ENCODE assay signal across 10 cellular contexts in the genomic region with DNA sequence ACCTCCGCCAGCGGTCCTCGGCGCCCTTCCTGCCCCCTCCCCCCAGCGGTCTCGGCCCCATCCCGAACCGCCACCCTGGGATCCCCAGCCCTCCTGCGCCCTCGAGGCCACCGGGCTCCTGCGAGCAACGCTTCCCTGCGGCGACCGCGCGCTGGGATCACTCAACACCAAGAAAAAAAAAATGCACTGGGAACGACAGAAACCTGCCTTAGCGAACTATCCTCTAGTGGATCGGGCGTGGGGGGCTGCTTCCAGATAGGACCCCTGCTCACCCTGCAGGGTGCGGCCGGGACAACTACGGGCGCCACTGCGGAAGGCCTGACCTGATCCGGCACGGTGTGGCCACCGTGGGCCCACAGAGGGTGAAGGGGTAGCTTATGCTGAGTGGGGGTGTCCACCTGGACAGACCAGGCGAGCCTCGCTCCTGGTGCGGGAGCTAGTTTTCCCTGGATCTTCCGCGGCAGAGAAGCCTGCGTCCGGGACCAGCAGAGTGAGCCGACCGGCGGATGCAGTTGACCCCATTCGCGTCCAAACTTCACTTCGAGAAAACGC. TPM values are rescaled to one million over a fixed set of nuclear protein-coding genes. Genes with fewer than 3 reads are reported as not detected.
DNase-seq lines count a peak whose midpoint lies in the region; ATAC-seq and TF ChIP-seq lines count a peak whose summit lies in the region.
"Had no signal": no experiment of that assay in that cellular context is flagged by ENCODE, and none has a peak within 500 bp of the region (broad histone marks: within the 10 kb centered on the region; RNA-seq: fewer than 3 reads in every experiment).

No MANE protein-coding gene starts in this region.

- H3K36me3 ChIP-seq in heart right ventricle (no peaks in the 10 kb centered on the region), thoracic aorta (no peaks in the 10 kb centered on the region)

- ATAC-seq in heart right ventricle (no peak), thoracic aorta (ENCODE audit: insufficient number of reproducible peaks, low FRiP score, low read depth) (no peak), HG03159 (IDR thresholded peaks at IDR 0.05; ENCODE audit: unreplicated experiment) (no peak)

- WGBS in heart right ventricle, 2 donors = 4 to 9% methylated on average over 39 to 44 of the region's 44 CpGs

- no peak overlapping the region for H3K27ac ChIP-seq in heart right ventricle
- H3K27ac ChIP-seq in thoracic aorta = no peak overlapping the region

- POLR2A ChIA-PET in activated CD4-positive, alpha-beta memory T cell treated with anti-CD3 and anti-CD28 coated beads, Interleukin-2, amount 10 ng/mL, durations not matched to agents 7 days and 5 days (lab: Charles Lee) = no interaction called here

- H3K9me3 Mint-ChIP-seq in activated T-helper 1 cell treated with anti-CD3 and anti-CD28 coated beads, Interleukin-12 subunit alpha, Interleukin-12 subunit beta, Interleukin-2, Interleukin-4 antibody, amounts not matched to agents 30 ng/mL and 10 ng/mL and 1 ng/mL, durations not matched to agents 14 hours and 24 hours and 36 hours = no peaks in the 10 kb centered on the region
- H3K9me3 Mint-ChIP-seq in activated CD4-positive, alpha-beta memory T cell treated with anti-CD3 and anti-CD28 coated beads, Interleukin-2, amount 10 ng/mL, durations not matched to agents 7 days and 5 days = no peaks in the 10 kb centered on the region

- H3K36me3 Mint-ChIP-seq in activated T-helper 1 cell treated with anti-CD3 and anti-CD28 coated beads, Interleukin-12 subunit alpha, Interleukin-12 subunit beta, Interleukin-2, Interleukin-4 antibody, amounts not matched to agents 30 ng/mL and 10 ng/mL and 1 ng/mL, durations not matched to agents 14 hours and 24 hours and 36 hours (ENCODE audit: low read depth) = peaks cover 2% of the 10 kb centered on the region
- no peaks in the 10 kb centered on the region for H3K36me3 Mint-ChIP-seq in activated CD4-positive, alpha-beta memory T cell treated with anti-CD3 and anti-CD28 coated beads, Interleukin-2, amount 10 ng/mL, durations not matched to agents 7 days and 5 days (ENCODE audit: low read depth)

- CTCF ChIA-PET in activated CD4-positive, alpha-beta memory T cell treated with anti-CD3 and anti-CD28 coated beads, Interleukin-2, amount 10 ng/mL, durations not matched to agents 7 days and 5 days (lab: Charles Lee) = interaction anchor here (1.1 kb wide), 1 partner anchor 67 kb away, joined by 3 read pairs; no protein-coding TSS in a partner anchor

- H3K4me1 Mint-ChIP-seq in activated T-helper 1 cell treated with anti-CD3 and anti-CD28 coated beads, Interleukin-12 subunit alpha, Interleukin-12 subunit beta, Interleukin-2, Interleukin-4 antibody, amounts not matched to agents 30 ng/mL and 10 ng/mL and 1 ng/mL, durations not matched to agents 14 hours and 24 hours and 36 hours (ENCODE audit: low read depth) = peaks cover 24% of the 10 kb centered on the region
- peaks cover 32% of the 10 kb centered on the region for H3K4me1 Mint-ChIP-seq in activated CD4-positive, alpha-beta memory T cell treated with anti-CD3 and anti-CD28 coated beads, Interleukin-2, amount 10 ng/mL, durations not matched to agents 7 days and 5 days

- peaks cover 5 to 56% (median 45%) of the 10 kb centered on the region in 9 donors for H3K4me1 ChIP-seq in heart right ventricle
- H3K4me1 ChIP-seq in thoracic aorta (ENCODE audit: control insufficient read depth in 1 of 2, low read depth in 2 of 2) = peaks cover 10 to 46% of the 10 kb centered on the region in 2 donors

- no peaks in the 10 kb centered on the region for H3K9me3 ChIP-seq in heart right ventricle
- H3K9me3 ChIP-seq in thoracic aorta = no peaks in the 10 kb centered on the region

- intact Hi-C loops in cardiac septum (cut with DNase I) = loop anchor here (5.0 kb wide), 1 partner anchor 44 kb away; no protein-coding TSS in a partner anchor
- intact Hi-C loops in heart right ventricle (cut with DNase I) = loop anchor here in 5 of 10 donors (5.0 to 10.0 kb wide), 5 partner anchors 44 to 214 kb away; no protein-coding TSS in a partner anchor
- intact Hi-C loops in activated T-helper 1 cell treated with anti-CD3 and anti-CD28 coated beads, Interleukin-12 subunit alpha, Interleukin-12 subunit beta, Interleukin-2, Interleukin-4 antibody, amounts not matched to agents 30 ng/mL and 10 ng/mL and 1 ng/mL, durations not matched to agents 14 hours and 24 hours and 36 hours (cut with micrococcal nuclease) = no loop called here

- peak; percentile 65 for DNase-seq in cardiac septum (ENCODE audit: low spot score)
- DNase-seq in heart right ventricle = no peak
- DNase-seq in activated T-helper 1 cell treated with anti-CD3 and anti-CD28 coated beads, Interleukin-12 subunit alpha, Interleukin-12 subunit beta, Interleukin-2, Interleukin-4 antibody, amounts not matched to agents 30 ng/mL and 10 ng/mL and 1 ng/mL, durations not matched to agents 14 hours and 24 hours and 36 hours (ENCODE audit: low spot score) = no peak
- DNase-seq in left kidney (ENCODE audit: low read depth, low spot score) = peak; percentile 53
- no peak for DNase-seq in thoracic aorta (ENCODE audit: low spot score)
- DNase-seq in activated CD4-positive, alpha-beta memory T cell treated with anti-CD3 and anti-CD28 coated beads, Interleukin-2, amount 10 ng/mL, durations not matched to agents 7 days and 5 days = no peak
- no peak for DNase-seq in OCI-M1 (lab: John Stamatoyannopoulos, UW)
- DNase-seq: effector CD4-positive, alpha-beta T cell; NCI-H187 had no signal

- H3K27ac Mint-ChIP-seq in activated T-helper 1 cell treated with anti-CD3 and anti-CD28 coated beads, Interleukin-12 subunit alpha, Interleukin-12 subunit beta, Interleukin-2, Interleukin-4 antibody, amounts not matched to agents 30 ng/mL and 10 ng/mL and 1 ng/mL, durations not matched to agents 14 hours and 24 hours and 36 hours = peak overlapping the region; percentile 15
- no peak overlapping the region for H3K27ac Mint-ChIP-seq in activated CD4-positive, alpha-beta memory T cell treated with anti-CD3 and anti-CD28 coated beads, Interleukin-2, amount 10 ng/mL, durations not matched to agents 7 days and 5 days

- no peak for TF ChIP-seq CTCF in heart right ventricle (IDR thresholded peaks at IDR 0.05)
- no peak for TF ChIP-seq CTCF in thoracic aorta (IDR thresholded peaks at IDR 0.05)

- H3K4me3 Mint-ChIP-seq in activated T-helper 1 cell treated with anti-CD3 and anti-CD28 coated beads, Interleukin-12 subunit alpha, Interleukin-12 subunit beta, Interleukin-2, Interleukin-4 antibody, amounts not matched to agents 30 ng/mL and 10 ng/mL and 1 ng/mL, durations not matched to agents 14 hours and 24 hours and 36 hours = peak overlapping the region; percentile 3
- no peak overlapping the region for H3K4me3 Mint-ChIP-seq in activated CD4-positive, alpha-beta memory T cell treated with anti-CD3 and anti-CD28 coated beads, Interleukin-2, amount 10 ng/mL, durations not matched to agents 7 days and 5 days

- peak overlapping the region in 1 of 10 donors; percentile 7 for H3K4me3 ChIP-seq in heart right ventricle
- peak overlapping the region; percentile 30 for H3K4me3 ChIP-seq in thoracic aorta

- peaks cover 82% of the 10 kb centered on the region for H3K27me3 Mint-ChIP-seq in activated T-helper 1 cell treated with anti-CD3 and anti-CD28 coated beads, Interleukin-12 subunit alpha, Interleukin-12 subunit beta, Interleukin-2, Interleukin-4 antibody, amounts not matched to agents 30 ng/mL and 10 ng/mL and 1 ng/mL, durations not matched to agents 14 hours and 24 hours and 36 hours (ENCODE audit: insufficient read depth)
- H3K27me3 Mint-ChIP-seq in activated CD4-positive, alpha-beta memory T cell treated with anti-CD3 and anti-CD28 coated beads, Interleukin-2, amount 10 ng/mL, durations not matched to agents 7 days and 5 days = peaks cover 85% of the 10 kb centered on the region

- H3K27me3 ChIP-seq in heart right ventricle = peaks cover 15 to 97% (median 89%) of the 10 kb centered on the region in 7 donors
- peaks cover 38% of the 10 kb centered on the region for H3K27me3 ChIP-seq in thoracic aorta (replicated peaks; ENCODE audit: insufficient read depth)

RNA-seq across cellular contexts. Expression of a gene that starts 38.0 kb away (rescaled TPM):
- total RNA-seq in cardiac septum = not detected
- total RNA-seq in heart right ventricle = not detected
- not detected for polyA plus RNA-seq in heart right ventricle
- not detected in 2 replicates for total RNA-seq in activated T-helper 1 cell treated with anti-CD3 and anti-CD28 coated beads, Interleukin-12 subunit alpha, Interleukin-12 subunit beta, Interleukin-2, Interleukin-4 antibody, amounts not matched to agents 30 ng/mL and 10 ng/mL and 1 ng/mL, durations not matched to agents 14 hours and 24 hours and 36 hours
- total RNA-seq in thoracic aorta = not detected
- not detected for total RNA-seq in activated CD4-positive, alpha-beta memory T cell treated with anti-CD3 and anti-CD28 coated beads, Interleukin-2, amount 10 ng/mL, durations not matched to agents 7 days and 5 days

Comparison
In these comparisons a context has a peak if more than half of its experiments do, and no peak if none do; other contexts are left out.
1. DNase-seq: peak in cardiac septum (single experiment) and left kidney (single experiment); none in heart right ventricle (0 of 2), activated T-helper 1 cell treated with anti-CD3 and anti-CD28 coated beads, Interleukin-12 subunit alpha, Interleukin-12 subunit beta, Interleukin-2, Interleukin-4 antibody, amounts not matched to agents 30 ng/mL and 10 ng/mL and 1 ng/mL, durations not matched to agents 14 hours and 24 hours and 36 hours (single experiment), thoracic aorta (single experiment), activated CD4-positive, alpha-beta memory T cell treated with anti-CD3 and anti-CD28 coated beads, Interleukin-2, amount 10 ng/mL, durations not matched to agents 7 days and 5 days (single experiment) and OCI-M1 (single experiment).